ENCODE assay signal across 26 cellular contexts in genomic region chrX:68627986-68628385, GRCh38. TPM values are rescaled to one million over a fixed set of nuclear protein-coding genes. Genes with fewer than 3 reads are reported as not detected.
"Had no signal": no experiment of that assay in that cellular context is flagged by ENCODE, and none has a peak within 500 bp of the region (broad histone marks: within the 10 kb centered on the region; RNA-seq: fewer than 3 reads in every experiment).

No MANE protein-coding gene starts in this region.

- H3K27ac ChIP-seq: colonic mucosa, esophagus muscularis mucosa, gastrocnemius medialis, heart right ventricle, left lung, lower lobe of right lung had no signal

- H3K9me3 Mint-ChIP-seq: dendritic cell treated with granulocyte-macrophage colony-stimulating factor and Interleukin-4, amounts not matched to agents 40 ng/mL and 50 ng/mL, for 4 days; effector memory CD8-positive, alpha-beta T cell had no signal

- H3K4me3 ChIP-seq: colonic mucosa, esophagus muscularis mucosa, gastrocnemius medialis, heart right ventricle, left lung, lower lobe of right lung, mucosa of descending colon had no signal

- H3K4me3 Mint-ChIP-seq: dendritic cell treated with granulocyte-macrophage colony-stimulating factor and Interleukin-4, amounts not matched to agents 40 ng/mL and 50 ng/mL, for 4 days; effector memory CD8-positive, alpha-beta T cell; endodermal cell; mesothelial cell of epicardium; naive B cell; naive thymus-derived CD8-positive, alpha-beta T cell had no signal

- H3K9me3 ChIP-seq: colonic mucosa, esophagus muscularis mucosa, gastrocnemius medialis, heart right ventricle, left lung, lower lobe of right lung, mucosa of descending colon had no signal

- ATAC-seq: effector memory CD8-positive, alpha-beta T cell; gastrocnemius medialis; heart right ventricle; left cardiac atrium; left lung; left ventricle myocardium superior; lower lobe of right lung; mucosa of descending colon; naive thymus-derived CD8-positive, alpha-beta T cell had no signal

- H3K36me3 ChIP-seq: colonic mucosa, esophagus muscularis mucosa, gastrocnemius medialis, heart right ventricle, left lung, lower lobe of right lung had no signal

- H3K4me1 Mint-ChIP-seq: endodermal cell; naive B cell; naive thymus-derived CD8-positive, alpha-beta T cell had no signal

- H3K36me3 Mint-ChIP-seq: mesothelial cell of epicardium; naive B cell; naive thymus-derived CD8-positive, alpha-beta T cell had no signal

- H3K27ac Mint-ChIP-seq: dendritic cell treated with granulocyte-macrophage colony-stimulating factor and Interleukin-4, amounts not matched to agents 40 ng/mL and 50 ng/mL, for 4 days; effector memory CD8-positive, alpha-beta T cell; endodermal cell; mesothelial cell of epicardium; naive B cell; naive thymus-derived CD8-positive, alpha-beta T cell had no signal

- FAIRE-seq: endometrium, islet of Langerhans, keratinocyte had no signal

- H3K4me1 ChIP-seq: colonic mucosa, esophagus muscularis mucosa, gastrocnemius medialis, heart right ventricle, left lung, lower lobe of right lung had no signal

- DNase-seq: colonic mucosa; cortex of kidney; effector CD8-positive, alpha-beta T cell; effector memory CD8-positive, alpha-beta T cell; endodermal cell; foreskin fibroblast; foreskin melanocyte; gastrocnemius medialis; glutamatergic neuron; head of caudate nucleus; heart right ventricle; hippocampal formation; left cardiac atrium; left lung; left ventricle myocardium superior; lower lobe of right lung; mesenchymal stem cell; mucosa of descending colon; naive B cell; naive thymus-derived CD8-positive, alpha-beta T cell had no signal

- H3K27me3 ChIP-seq: colonic mucosa, esophagus muscularis mucosa, gastrocnemius medialis, left lung had no signal

- H3K27me3 Mint-ChIP-seq: dendritic cell treated with granulocyte-macrophage colony-stimulating factor and Interleukin-4, amounts not matched to agents 40 ng/mL and 50 ng/mL, for 4 days had no signal

RNA-seq across cellular contexts. Expression of gene STARD8, which starts 19.5 kb away (rescaled TPM):
- polyA plus RNA-seq: naive thymus-derived CD8-positive, alpha-beta T cell had no signal
